ENCODE assay signal across 1 cellular context in the genomic region with DNA sequence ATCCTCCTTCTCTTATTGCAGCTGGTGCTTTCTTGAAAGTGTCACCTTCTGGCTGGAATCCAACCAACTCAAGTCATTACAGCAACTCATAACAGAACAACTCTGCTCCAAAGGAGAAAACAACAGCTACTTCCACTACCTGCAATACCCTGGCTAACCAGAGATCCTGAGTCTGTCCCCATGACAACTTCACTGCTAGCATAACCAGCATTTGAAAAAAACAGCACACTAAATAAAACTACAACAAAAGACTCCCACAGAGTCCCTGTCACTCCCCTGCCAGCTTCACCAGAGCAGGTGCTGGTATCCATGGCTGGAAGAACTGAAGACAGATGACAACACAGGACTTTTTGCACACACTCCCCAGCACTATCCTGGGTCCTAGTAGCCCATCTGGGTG.
TF ChIP-seq lines count a peak whose summit lies in the region.

No MANE protein-coding gene starts in this region.

TF ChIP-seq in WTC11, 78 proteins besides CTCF, POLR2A, EP300 and RAD21 (continued from another document):
- TF ChIP-seq STAT6 (CRISPR knock-in tag; conservative IDR thresholded peaks at IDR 0.05; ENCODE audit: low read depth), result no peak
- TF ChIP-seq ZBTB21 (CRISPR knock-in tag; IDR thresholded peaks at IDR 0.05; ENCODE audit: borderline replicate concordance), result no peak
